Comparison of ENCODE assay signal across 1 cellular context in genomic region chrX:45143455-45143854, GRCh38.
TF ChIP-seq lines count a peak whose summit lies in the region.

No MANE protein-coding gene starts in this region.

TF ChIP-seq in HepG2, 621 proteins besides CTCF, POLR2A, EP300 and RAD21:
- TF ChIP-seq TCF7 (IDR thresholded peaks at IDR 0.05; ENCODE audit: low read depth) = peak; percentile 22; the same call in 1 of the 2 replicates
- TF ChIP-seq RARA (CRISPR knock-in tag; IDR thresholded peaks at IDR 0.05) = 0 out of 2 replicates have a peak, but pooled peaks have one; percentile 8
- TF ChIP-seq ZNF12 (CRISPR knock-in tag; IDR thresholded peaks at IDR 0.05) = peak; percentile 99
- peak; percentile 35; the same call in 1 of the 2 replicates for TF ChIP-seq GATAD2A (CRISPR knock-in tag; IDR thresholded peaks at IDR 0.05)
- TF ChIP-seq NR2F6 (IDR thresholded peaks at IDR 0.05) = no peak
- peak; percentile 16; the same call in 1 of the 2 replicates for TF ChIP-seq NR2F6 (CRISPR knock-in tag; IDR thresholded peaks at IDR 0.05)
- no peak for TF ChIP-seq FOXP1 (IDR thresholded peaks at IDR 0.05)
- peak; percentile 22; the same call in 1 of the 2 replicates for TF ChIP-seq FOXP1 (CRISPR knock-in tag; IDR thresholded peaks at IDR 0.05)
- no peak for TF ChIP-seq MTA1 (CRISPR knock-in tag; IDR thresholded peaks at IDR 0.05; ENCODE audit: borderline replicate concordance)
- TF ChIP-seq SOX5 (CRISPR knock-in tag; IDR thresholded peaks at IDR 0.05; ENCODE audit: borderline replicate concordance) = peak; percentile 90
- peak; percentile 34; the same call in 1 of the 2 replicates for TF ChIP-seq ARID5B (CRISPR knock-in tag; IDR thresholded peaks at IDR 0.05)
- no peak for TF ChIP-seq CENPBD1 (CRISPR knock-in tag; IDR thresholded peaks at IDR 0.05; ENCODE audit: borderline replicate concordance, low read depth)
- no peak; the same call in 1 of the 2 replicates for TF ChIP-seq SOX13 (IDR thresholded peaks at IDR 0.05)
- peak in 1 of 2 experiments; percentile 89; a peak in 2 of 4 replicates for TF ChIP-seq SOX13 (CRISPR knock-in tag; conservative IDR thresholded peaks at IDR 0.05 in 1 of 2, IDR thresholded peaks at IDR 0.05 in 1 of 2)
- TF ChIP-seq SOX6 (IDR thresholded peaks at IDR 0.05) = no peak
- peak; percentile 73 for TF ChIP-seq SOX6 (CRISPR knock-in tag; IDR thresholded peaks at IDR 0.05)
- no peak for TF ChIP-seq ZNF333 (CRISPR knock-in tag; IDR thresholded peaks at IDR 0.05; ENCODE audit: borderline replicate concordance)
- no peak for TF ChIP-seq HINFP (CRISPR knock-in tag; IDR thresholded peaks at IDR 0.05; ENCODE audit: low read depth)
- TF ChIP-seq SAP130 (CRISPR knock-in tag; IDR thresholded peaks at IDR 0.05; ENCODE audit: low read depth) = peak; percentile 21; the same call in 1 of the 2 replicates
- TF ChIP-seq SKI (IDR thresholded peaks at IDR 0.05; ENCODE audit: partially characterized antibody) = no peak
- no peak for TF ChIP-seq ZNF224 (CRISPR knock-in tag; IDR thresholded peaks at IDR 0.05)
- 0 out of 2 replicates have a peak, but pooled peaks have one; percentile 14 for TF ChIP-seq FOXP4 (CRISPR knock-in tag; IDR thresholded peaks at IDR 0.05)
- 0 out of 2 replicates have a peak, but pooled peaks have one; percentile 20 for TF ChIP-seq RXRB (CRISPR knock-in tag; IDR thresholded peaks at IDR 0.05; ENCODE audit: borderline replicate concordance)
